1 cellular context compared by ENCODE assay signal in the genomic region with DNA sequence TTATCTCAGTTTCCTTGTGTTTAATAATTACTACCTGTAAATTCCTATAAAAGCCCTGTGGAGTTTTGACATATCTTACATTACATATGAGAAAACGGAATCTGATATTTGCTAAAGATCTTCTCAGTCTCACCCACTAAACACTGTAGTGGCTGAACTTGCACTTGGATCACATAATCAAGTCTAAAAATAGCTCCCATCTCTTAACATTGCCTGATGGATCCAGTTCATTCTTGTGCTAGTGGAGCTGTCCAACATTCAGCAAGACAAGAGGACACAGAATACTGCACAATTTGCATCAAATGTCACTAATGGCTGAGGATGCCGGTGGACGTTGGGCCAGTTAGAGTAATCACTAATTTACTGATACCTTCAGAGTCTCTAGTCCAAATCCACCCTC.
TF ChIP-seq lines count a peak whose summit lies in the region.

No MANE protein-coding gene starts in this region.

TF ChIP-seq in A549, 52 proteins besides CTCF, POLR2A, EP300 and RAD21:
- TF ChIP-seq, protein P1, sequence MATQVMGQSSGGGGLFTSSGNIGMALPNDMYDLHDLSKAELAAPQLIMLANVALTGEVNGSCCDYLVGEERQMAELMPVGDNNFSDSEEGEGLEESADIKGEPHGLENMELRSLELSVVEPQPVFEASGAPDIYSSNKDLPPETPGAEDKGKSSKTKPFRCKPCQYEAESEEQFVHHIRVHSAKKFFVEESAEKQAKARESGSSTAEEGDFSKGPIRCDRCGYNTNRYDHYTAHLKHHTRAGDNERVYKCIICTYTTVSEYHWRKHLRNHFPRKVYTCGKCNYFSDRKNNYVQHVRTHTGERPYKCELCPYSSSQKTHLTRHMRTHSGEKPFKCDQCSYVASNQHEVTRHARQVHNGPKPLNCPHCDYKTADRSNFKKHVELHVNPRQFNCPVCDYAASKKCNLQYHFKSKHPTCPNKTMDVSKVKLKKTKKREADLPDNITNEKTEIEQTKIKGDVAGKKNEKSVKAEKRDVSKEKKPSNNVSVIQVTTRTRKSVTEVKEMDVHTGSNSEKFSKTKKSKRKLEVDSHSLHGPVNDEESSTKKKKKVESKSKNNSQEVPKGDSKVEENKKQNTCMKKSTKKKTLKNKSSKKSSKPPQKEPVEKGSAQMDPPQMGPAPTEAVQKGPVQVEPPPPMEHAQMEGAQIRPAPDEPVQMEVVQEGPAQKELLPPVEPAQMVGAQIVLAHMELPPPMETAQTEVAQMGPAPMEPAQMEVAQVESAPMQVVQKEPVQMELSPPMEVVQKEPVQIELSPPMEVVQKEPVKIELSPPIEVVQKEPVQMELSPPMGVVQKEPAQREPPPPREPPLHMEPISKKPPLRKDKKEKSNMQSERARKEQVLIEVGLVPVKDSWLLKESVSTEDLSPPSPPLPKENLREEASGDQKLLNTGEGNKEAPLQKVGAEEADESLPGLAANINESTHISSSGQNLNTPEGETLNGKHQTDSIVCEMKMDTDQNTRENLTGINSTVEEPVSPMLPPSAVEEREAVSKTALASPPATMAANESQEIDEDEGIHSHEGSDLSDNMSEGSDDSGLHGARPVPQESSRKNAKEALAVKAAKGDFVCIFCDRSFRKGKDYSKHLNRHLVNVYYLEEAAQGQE (IDR thresholded peaks at IDR 0.05): peak; percentile 45; the same call in 1 of the 2 replicates
- TF ChIP-seq, protein P2, sequence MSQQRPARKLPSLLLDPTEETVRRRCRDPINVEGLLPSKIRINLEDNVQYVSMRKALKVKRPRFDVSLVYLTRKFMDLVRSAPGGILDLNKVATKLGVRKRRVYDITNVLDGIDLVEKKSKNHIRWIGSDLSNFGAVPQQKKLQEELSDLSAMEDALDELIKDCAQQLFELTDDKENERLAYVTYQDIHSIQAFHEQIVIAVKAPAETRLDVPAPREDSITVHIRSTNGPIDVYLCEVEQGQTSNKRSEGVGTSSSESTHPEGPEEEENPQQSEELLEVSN (IDR thresholded peaks at IDR 0.05; ENCODE audit: borderline replicate concordance, low read depth): no peak
- TF ChIP-seq SREBF2 (IDR thresholded peaks at IDR 0.05): no peak
TF ChIP-seq in A549: peak in this region for 1.
